In genomic region chrX:131778269-131779218, GRCh38 we compare ENCODE assay signal across 9 cellular contexts.
A peak's percentile ranks its signal among the peaks of the same experiment; 100 is the strongest.
DNase-seq lines count a peak whose midpoint lies in the region; ATAC-seq and TF ChIP-seq lines count a peak whose summit lies in the region.
"Had no signal": no experiment of that assay in that cellular context is flagged by ENCODE, and none has a peak within 500 bp of the region (broad histone marks: within the 10 kb centered on the region; RNA-seq: fewer than 3 reads in every experiment).

No MANE protein-coding gene starts in this region.

- no peak for TF ChIP-seq POLR2A in IMR-90 (IDR thresholded peaks at IDR 0.05; ENCODE audit: low read depth, low read length)
- TF ChIP-seq POLR2A in breast epithelium (IDR thresholded peaks at IDR 0.05), result no peak

- in situ Hi-C loops in IMR-90 (cut with MboI; ENCODE audit: low sequenced_read_pairs), result no loop called here

- H3K4ac ChIP-seq in IMR-90 (ENCODE audit: low read depth, low read length), result peak overlapping the region; percentile 90

- no peak overlapping the region; the same call in none of the 2 replicates for H3K14ac ChIP-seq in IMR-90 (replicated peaks; ENCODE audit: low read depth, low read length)

- H3K9me1 ChIP-seq in IMR-90 (ENCODE audit: insufficient read depth, low read length), result no peaks in the 10 kb centered on the region

- peaks cover 2% of the 10 kb centered on the region; the same call in 1 of the 2 replicates for H3K27me3 ChIP-seq in IMR-90 (ENCODE audit: control insufficient read depth, insufficient read depth, low read length)
- peaks cover 0 to 8% of the 10 kb centered on the region in 2 donors for H3K27me3 ChIP-seq in breast epithelium
- no peaks in the 10 kb centered on the region for H3K27me3 ChIP-seq in PC-9 (ENCODE audit: insufficient read depth, low read depth)

- H3K27ac ChIP-seq in IMR-90 (ENCODE audit: insufficient read depth, low read length), result peak overlapping the region; percentile 94; the same call in 1 of the 2 replicates
- H3K27ac ChIP-seq in breast epithelium, result peak overlapping the region; percentile 89 to 90
- H3K27ac ChIP-seq in PC-9, result no peak overlapping the region
- H3K27ac ChIP-seq in RWPE1, result no peak overlapping the region
- H3K27ac ChIP-seq: prostate gland had no signal

- H2BK20ac ChIP-seq in IMR-90 (ENCODE audit: low read depth, low read length), result peak overlapping the region; percentile 71; the same call in 1 of the 2 replicates

- dilution Hi-C loops in IMR-90 (cut with HindIII; ENCODE audit: low sequenced_read_pairs, unreplicated experiment), result no loop called here

- DNase-seq in IMR-90, result peak; percentile 76
- peak in 1 of 2 donors; percentile 79 for DNase-seq in breast epithelium (ENCODE audit: low spot score in 2 of 2)
- DNase-seq in sciatic nerve (ENCODE audit: low spot score), result peak; percentile 79
- DNase-seq in NCI-H1105 treated with DMSO at 0.1 percent for 48 hours (lab: John Stamatoyannopoulos, UW), result no peak
- DNase-seq in PC-9, result no peak
- no peak for DNase-seq in RWPE1 (ENCODE audit: low spot score)

- H3K56ac ChIP-seq in IMR-90 (ENCODE audit: extremely low read depth, insufficient read depth, low read length), result peak overlapping the region; percentile 78; the same call in 1 of the 2 replicates

- ATAC-seq in GM18517 (IDR thresholded peaks at IDR 0.05; ENCODE audit: unreplicated experiment) (peak; percentile 60), IMR-90 (ENCODE audit: low read depth) (peak; percentile 89), sciatic nerve (peak; percentile 93), GM19452 (IDR thresholded peaks at IDR 0.05; ENCODE audit: unreplicated experiment) (no peak)

- POLR2A ChIA-PET in IMR-90 (lab: Charles Lee; ENCODE audit: unreplicated experiment), result no interaction called here
- POLR2A ChIA-PET in PC-9 (lab: Charles Lee; ENCODE audit: unreplicated experiment), result no interaction called here
- POLR2A ChIA-PET in RWPE1 (lab: Yijun Ruan, JAX; ENCODE audit: low non-redundant PET), result no interaction called here

- H3K4me1 ChIP-seq in IMR-90 (ENCODE audit: control insufficient read depth, insufficient read depth, low read length) (0 out of 2 replicates have a peak, but pooled peaks cover 2% of the 10 kb centered on the region), breast epithelium (no peaks in the 10 kb centered on the region), PC-9 (replicated peaks; ENCODE audit: insufficient read depth) (no peaks in the 10 kb centered on the region)
- H3K4me1 ChIP-seq: prostate gland had no signal

- intact Hi-C loops in IMR-90 (cut with micrococcal nuclease), result loop anchor here (1.0 to 2.0 kb wide), 4 partner anchors 26 to 50 kb away; no protein-coding TSS in a partner anchor
- intact Hi-C loops in breast epithelium (cut with DNase I; ENCODE audit: low total_unique reads), result no loop called here
- intact Hi-C loops in sciatic nerve (cut with DNase I), result no loop called here
- intact Hi-C loops in PC-9 (cut with micrococcal nuclease; ENCODE audit: unreplicated experiment), result no loop called here

- BruUV-seq in IMR-90 (replicated peaks; lab: Mats Ljungman, UMichigan) (no TSS peak), PC-9 (replicated peaks; lab: Mats Ljungman, UMichigan) (no TSS peak)

- H3F3A ChIP-seq in PC-9 (ENCODE audit: insufficient read depth, low read depth), result no peaks in the 10 kb centered on the region

- H3K36me3 ChIP-seq in IMR-90 (ENCODE audit: control insufficient read depth, insufficient read depth, low read length), result no peaks in the 10 kb centered on the region
- H3K36me3 ChIP-seq in breast epithelium, result no peaks in the 10 kb centered on the region
- peaks cover 31% of the 10 kb centered on the region for H3K36me3 ChIP-seq in PC-9 (ENCODE audit: low read depth)
- H3K36me3 ChIP-seq: prostate gland had no signal

- H3K9me3 ChIP-seq in IMR-90 (ENCODE audit: control insufficient read depth, insufficient read depth, low read length) (no peaks in the 10 kb centered on the region), breast epithelium (no peaks in the 10 kb centered on the region), PC-9 (ENCODE audit: insufficient read depth, low read depth) (no peaks in the 10 kb centered on the region)
- H3K9me3 ChIP-seq: prostate gland had no signal

- H3K4me3 ChIP-seq in IMR-90 (ENCODE audit: insufficient read depth, low read depth, low read length) (peak overlapping the region; percentile 85), breast epithelium (peak overlapping the region in 2 of 3 donors; percentile 52 to 70), PC-9 (no peak overlapping the region)
- H3K4me3 ChIP-seq: prostate gland had no signal

- peak overlapping the region; percentile 95 for H4K91ac ChIP-seq in IMR-90 (ENCODE audit: insufficient read depth, low read depth, low read length)

- H2BK120ac ChIP-seq in IMR-90 (ENCODE audit: low read depth, low read length), result peak overlapping the region; percentile 95

- H2AFZ ChIP-seq in IMR-90 (replicated peaks; ENCODE audit: low read length, poor library complexity), result peak overlapping the region; percentile 89
- no peak overlapping the region for H2AFZ ChIP-seq in PC-9

- no peak overlapping the region for H3K23ac ChIP-seq in IMR-90 (ENCODE audit: low read depth, low read length)

- CTCF ChIA-PET in IMR-90 (lab: Yijun Ruan, JAX), result no interaction called here
- CTCF ChIA-PET in PC-9 (lab: Charles Lee), result no interaction called here
- CTCF ChIA-PET in RWPE1 (lab: Yijun Ruan, JAX), result no interaction called here

- peak overlapping the region; percentile 98 for H4K5ac ChIP-seq in IMR-90 (ENCODE audit: low read depth, low read length)

- H3K9ac ChIP-seq in IMR-90 (ENCODE audit: low read depth, low read length), result peak overlapping the region; percentile 93

- H4K20me1 ChIP-seq in IMR-90 (ENCODE audit: insufficient read depth, low read length), result no peaks in the 10 kb centered on the region
- no peaks in the 10 kb centered on the region for H4K20me1 ChIP-seq in PC-9 (ENCODE audit: insufficient read depth)

- H3K9me2 ChIP-seq in PC-9 (ENCODE audit: insufficient read depth), result no peaks in the 10 kb centered on the region

- H3K79me1 ChIP-seq in IMR-90 (ENCODE audit: low read depth in 1 of 2, low read length in 2 of 2), result no peaks in the 10 kb centered on the region

- no peak overlapping the region for H2AK9ac ChIP-seq in IMR-90 (replicated peaks; ENCODE audit: low read depth, low read length, poor library complexity)

- H2BK15ac ChIP-seq in IMR-90 (ENCODE audit: low read depth, low read length), result no peak overlapping the region

- 20% methylated on average over 4 of the region's 18 CpGs; no CpG with 5 or more reads in 1 of the 2 experiments for WGBS in IMR-90 (ENCODE audit: extremely low coverage in 2 of 2, insufficient read length in 1 of 2), 2 experiments

- H4K8ac ChIP-seq in IMR-90 (ENCODE audit: low read depth in 2 of 2, low read length in 2 of 2), result peak overlapping the region; percentile 76 to 82; a peak in 3 of 4 replicates

- TF ChIP-seq RAD21 in IMR-90 (IDR thresholded peaks at IDR 0.05; ENCODE audit: low read length), result peak; percentile 65

- H2BK5ac ChIP-seq in IMR-90 (ENCODE audit: low read depth, low read length, poor library complexity, severe bottlenecking), result peak overlapping the region; percentile 84

- no peak overlapping the region for H2AK5ac ChIP-seq in IMR-90 (ENCODE audit: low read depth, low read length)

- H3K18ac ChIP-seq in IMR-90 (ENCODE audit: low read depth, low read length), result peak overlapping the region; percentile 99

- TF ChIP-seq CTCF in IMR-90 (conservative IDR thresholded peaks at IDR 0.05; ENCODE audit: low read depth, low read length), result peak; percentile 62
- peak in 2 of 3 donors; percentile 21 to 69 for TF ChIP-seq CTCF in breast epithelium (IDR thresholded peaks at IDR 0.05)
- no peak for TF ChIP-seq CTCF in PC-9 (conservative IDR thresholded peaks at IDR 0.05)
- no peak for TF ChIP-seq CTCF in RWPE1 (conservative IDR thresholded peaks at IDR 0.05; ENCODE audit: low read depth)

- H3K4me2 ChIP-seq in IMR-90 (ENCODE audit: low read depth, low read length), result peak overlapping the region; percentile 94
- H3K4me2 ChIP-seq in PC-9, result no peak overlapping the region

- H3K79me2 ChIP-seq in PC-9 (ENCODE audit: low read depth), result no peaks in the 10 kb centered on the region

TF ChIP-seq in IMR-90, 13 proteins besides CTCF, POLR2A, EP300 and RAD21:
- TF ChIP-seq RFX5 (IDR thresholded peaks at IDR 0.05; ENCODE audit: low read depth, low read length), result no peak
- 0 out of 2 replicates have a peak, but pooled peaks have one; percentile 25 for TF ChIP-seq SMC3 (IDR thresholded peaks at IDR 0.05; ENCODE audit: low read depth, low read length)
- no peak for TF ChIP-seq MXI1 (IDR thresholded peaks at IDR 0.05; ENCODE audit: borderline replicate concordance, low read depth, low read length)
- peak; percentile 49; the same call in 1 of the 2 replicates for TF ChIP-seq MAZ (IDR thresholded peaks at IDR 0.05; ENCODE audit: borderline replicate concordance, low read depth, low read length)
- no peak for TF ChIP-seq CHD1 (IDR thresholded peaks at IDR 0.05; ENCODE audit: low read depth, low read length)
- no peak for TF ChIP-seq MAFK (IDR thresholded peaks at IDR 0.05; ENCODE audit: low read depth, low read length)

Comparison
In these comparisons a context has a peak if more than half of its experiments do, and no peak if none do; other contexts are left out.
1. DNase-seq: peak in IMR-90 (single experiment) and sciatic nerve (single experiment); none in NCI-H1105 treated with DMSO at 0.1 percent for 48 hours (single experiment), PC-9 (0 of 2) and RWPE1 (single experiment).
2. H3K27ac ChIP-seq: peak in IMR-90 (single experiment) and breast epithelium (2 of 2); none in PC-9 (single experiment) and RWPE1 (single experiment).
3. CTCF ChIP-seq: peak in IMR-90 (single experiment) and breast epithelium (2 of 3); none in PC-9 (single experiment) and RWPE1 (single experiment).